8 cellular contexts compared by ENCODE assay signal in the genomic region with DNA sequence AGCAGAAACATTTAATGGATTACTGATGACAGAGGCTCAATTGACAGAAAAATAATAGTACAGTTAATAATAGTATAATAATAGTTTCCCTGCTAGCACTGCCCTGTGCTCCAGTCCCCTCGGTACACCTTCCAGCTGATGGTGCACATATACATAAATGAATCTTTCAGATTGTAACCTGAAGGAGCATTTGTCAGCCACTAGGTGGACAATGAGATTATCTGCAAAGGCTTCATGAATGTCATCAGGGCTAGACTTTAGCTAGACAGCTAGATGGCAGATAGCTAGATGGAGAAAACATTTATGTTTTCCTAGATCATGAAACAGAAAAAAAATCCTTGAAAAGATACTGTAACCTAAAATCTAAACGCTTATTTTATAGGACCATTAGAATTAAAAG.
A peak's percentile ranks its signal among the peaks of the same experiment; 100 is the strongest.
DNase-seq lines count a peak whose midpoint lies in the region; ATAC-seq and TF ChIP-seq lines count a peak whose summit lies in the region.

No MANE protein-coding gene starts in this region.

- H3K79me2 ChIP-seq in neural progenitor cell (ENCODE audit: low read depth) = no peaks in the 10 kb centered on the region

- H3K9me3 Mint-ChIP-seq in neural progenitor cell = no peaks in the 10 kb centered on the region

- no peaks in the 10 kb centered on the region for H3K4me1 Mint-ChIP-seq in neural progenitor cell

- H3K36me3 Mint-ChIP-seq in neural progenitor cell = no peaks in the 10 kb centered on the region

- H3K4me3 ChIP-seq in neural progenitor cell = no peak overlapping the region

- in situ Hi-C loops in SK-MEL-5 (cut with HindIII; ENCODE audit: low pct_unique_long_range_greater_than_20kb, low sequenced_read_pairs) = no loop called here

- TF ChIP-seq CTCF in AG09319 (IDR thresholded peaks at IDR 0.05; ENCODE audit: low read depth, low read length) (peak; percentile 18), neural progenitor cell (IDR thresholded peaks at IDR 0.05) (peak; percentile 46)

- no peak overlapping the region for H3K4me2 ChIP-seq in neural progenitor cell

- no peaks in the 10 kb centered on the region for H3K36me3 ChIP-seq in neural progenitor cell

- peak; percentile 93 for ATAC-seq in GM18907 (IDR thresholded peaks at IDR 0.05; ENCODE audit: unreplicated experiment)
- ATAC-seq in HG03039 (IDR thresholded peaks at IDR 0.05; ENCODE audit: unreplicated experiment) = peak; percentile 94

- H3F3A ChIP-seq in neural progenitor cell (ENCODE audit: low read depth) = no peaks in the 10 kb centered on the region

- no peak overlapping the region for H3K27ac ChIP-seq in neural progenitor cell

- no peak overlapping the region for H3K9ac ChIP-seq in neural progenitor cell

- no peaks in the 10 kb centered on the region for H3K9me3 ChIP-seq in neural progenitor cell (ENCODE audit: low read depth)

- H3K27me3 Mint-ChIP-seq in neural progenitor cell (ENCODE audit: insufficient read depth, low read depth) = no peaks in the 10 kb centered on the region

- H3K27ac Mint-ChIP-seq in neural progenitor cell = no peak overlapping the region

- H4K20me1 ChIP-seq in neural progenitor cell (ENCODE audit: low read depth) = no peaks in the 10 kb centered on the region

- H2AFZ ChIP-seq in neural progenitor cell (replicated peaks) = no peak overlapping the region

- DNase-seq in AG09319 (ENCODE audit: extremely low read depth, low read depth) (no peak), SK-MEL-5 (ENCODE audit: low read depth, low spot score) (peak; percentile 57), neural progenitor cell (ENCODE audit: low spot score) (peak; percentile 16), NCI-H226 (no peak), DMS114 treated with DMSO at 0.1 percent for 48 hours (lab: John Stamatoyannopoulos, UW; ENCODE audit: unreplicated experiment) (no peak)
- no peak for DNase-seq in activated naive CD4-positive, alpha-beta T cell (lab: John Stamatoyannopoulos, UW)

- no peaks in the 10 kb centered on the region for H3K27me3 ChIP-seq in neural progenitor cell

- no peaks in the 10 kb centered on the region for H3K4me1 ChIP-seq in neural progenitor cell

- no peak overlapping the region for H3K4me3 Mint-ChIP-seq in neural progenitor cell

Comparison
In these comparisons a context has a peak if more than half of its experiments do, and no peak if none do; other contexts are left out.
1. DNase-seq: peak in SK-MEL-5 (single experiment) and neural progenitor cell (single experiment); none in AG09319 (single experiment), NCI-H226 (single experiment), activated naive CD4-positive, alpha-beta T cell (0 of 4) and DMS114 treated with DMSO at 0.1 percent for 48 hours (single experiment).